ENCODE assay signal across 1 cellular context in genomic region chr5:134507495-134507894, GRCh38.
TF ChIP-seq lines count a peak whose summit lies in the region.

No MANE protein-coding gene starts in this region.

TF ChIP-seq in GM23338, 12 proteins besides CTCF, POLR2A, EP300 and RAD21 (continued from another document):
- TF ChIP-seq ZNF462 (CRISPR knock-in tag; IDR thresholded peaks at IDR 0.05) (no peak), ZNF114 (CRISPR knock-in tag; IDR thresholded peaks at IDR 0.05) (no peak), EZH2 (IDR thresholded peaks at IDR 0.05; ENCODE audit: low read depth, unreplicated experiment) (no peak), JUNB (IDR thresholded peaks at IDR 0.05; ENCODE audit: unreplicated experiment) (no peak)
